ENCODE assay signal across 21 cellular contexts in genomic region chr1:100799954-100800612, GRCh38.
DNase-seq lines count a peak whose midpoint lies in the region; ATAC-seq, FAIRE-seq and TF ChIP-seq lines count a peak whose summit lies in the region.
"Had no signal": no experiment of that assay in that cellular context is flagged by ENCODE, and none has a peak within 500 bp of the region (broad histone marks: within the 10 kb centered on the region; RNA-seq: fewer than 3 reads in every experiment).

No MANE protein-coding gene starts in this region.

- H3K4me3 ChIP-seq in astrocyte of the spinal cord (ENCODE audit: low read depth, low read length) = no peak overlapping the region
- H3K4me3 ChIP-seq in pancreas = no peak overlapping the region
- H3K4me3 ChIP-seq: HAP-1, stomach, uterus had no signal

- WGBS in pancreas, 2 donors = 14 to 34% methylated on average over 1 of the region's 1 CpG

- in situ Hi-C loops in astrocyte of the spinal cord (cut with HindIII; ENCODE audit: low sequenced_read_pairs) = no loop called here

- H3K27me3 ChIP-seq in pancreas = no peaks in the 10 kb centered on the region
- H3K27me3 ChIP-seq: stomach, uterus had no signal

- ATAC-seq in pancreas = peak; percentile 52 to 80 (median 65)
- ATAC-seq: CD8-positive, alpha-beta T cell; left ventricle myocardium superior had no signal

- H3K27ac ChIP-seq in pancreas = peak overlapping the region in 2 of 4 donors; percentile 17 to 59
- H3K27ac ChIP-seq: stomach, uterus, VCaP had no signal

- no peak for FAIRE-seq in pancreas (lab: Jason Lieb, UNC)
- FAIRE-seq: bronchial epithelial cell had no signal

- no peaks in the 10 kb centered on the region for H3K4me1 ChIP-seq in pancreas
- H3K4me1 ChIP-seq: uterus had no signal

- no peaks in the 10 kb centered on the region for H3K36me3 ChIP-seq in pancreas
- H3K36me3 ChIP-seq: HAP-1, stomach, uterus had no signal

- TF ChIP-seq CTCF in astrocyte of the spinal cord (IDR thresholded peaks at IDR 0.05; ENCODE audit: low read depth, low read length) = no peak
- TF ChIP-seq CTCF in pancreas (IDR thresholded peaks at IDR 0.05) = no peak

- DNase-seq in H4 (ENCODE audit: low spot score) (peak; percentile 9), astrocyte of the spinal cord (ENCODE audit: low read depth, low spot score) (peak; percentile 28), glomerular endothelial cell (ENCODE audit: extremely low read depth, low read depth, low spot score) (peak; percentile 48), pancreas (no peak), NCI-H2227 treated with DMSO at 0.1 percent for 48 hours (lab: John Stamatoyannopoulos, UW) (no peak), DMS79 treated with DMSO at 0.1 percent for 48 hours (lab: John Stamatoyannopoulos, UW) (no peak), NCI-H146 treated with DMSO at 0.1 percent for 48 hours (lab: John Stamatoyannopoulos, UW; ENCODE audit: unreplicated experiment) (no peak), AG08395 (ENCODE audit: low spot score) (no peak)
- DNase-seq: activated CD4-positive, alpha-beta memory T cell treated with anti-CD3 and anti-CD28 coated beads, Interleukin-2, amount 10 ng/mL, durations not matched to agents 7 days and 5 days; activated naive CD4-positive, alpha-beta T cell treated with anti-CD3 and anti-CD28 coated beads, Interleukin-2, amount 50 U/mL, for 16 hours; activated T-cell treated with anti-CD3 and anti-CD28 coated beads, Interleukin-2, amount 50 U/mL, for 24 hours; CD8-positive, alpha-beta T cell; left ventricle myocardium superior; NCI-H187 treated with DMSO at 0.1 percent for 48 hours; NCI-H446; occipital lobe; stomach; uterus had no signal

- H3K9me3 ChIP-seq in pancreas = no peaks in the 10 kb centered on the region

- intact Hi-C loops in pancreas (cut with DNase I) = no loop called here

Comparison
In these comparisons a context has a peak if more than half of its experiments do, and no peak if none do; other contexts are left out.
1. DNase-seq: peak in H4 (single experiment), astrocyte of the spinal cord (single experiment) and glomerular endothelial cell (single experiment); none in pancreas (0 of 6), NCI-H2227 treated with DMSO at 0.1 percent for 48 hours (single experiment), DMS79 treated with DMSO at 0.1 percent for 48 hours (single experiment), NCI-H146 treated with DMSO at 0.1 percent for 48 hours (single experiment) and AG08395 (single experiment).